ENCODE assay signal across 26 cellular contexts in genomic region chr6:100704941-100705340, GRCh38.
"Had no signal": no experiment of that assay in that cellular context is flagged by ENCODE, and none has a peak within 500 bp of the region (broad histone marks: within the 10 kb centered on the region; RNA-seq: fewer than 3 reads in every experiment).

No MANE protein-coding gene starts in this region.

- ATAC-seq: left lobe of liver; naive thymus-derived CD4-positive, alpha-beta T cell; sciatic nerve; stimulated activated naive CD8-positive, alpha-beta T cell treated with anti-CD3 and anti-CD28 coated beads, Interleukin-15, amount 100 ng/mL, for 72 hours; upper lobe of right lung had no signal

- H3K27ac Mint-ChIP-seq: naive thymus-derived CD4-positive, alpha-beta T cell; nephron; neural progenitor cell; stimulated activated naive CD8-positive, alpha-beta T cell treated with anti-CD3 and anti-CD28 coated beads, Interleukin-15, amount 100 ng/mL, for 72 hours had no signal

- H3K27ac ChIP-seq: coronary artery, neural progenitor cell, parathyroid adenoma, prostate gland, right atrium auricular region, suprapubic skin, transverse colon, upper lobe of right lung, uterus had no signal

- DNase-seq: dermis blood vessel endothelial cell; effector memory CD4-positive, alpha-beta T cell; kidney; mammary epithelial cell; mesendoderm; midbrain; naive thymus-derived CD4-positive, alpha-beta T cell; stimulated activated CD4-positive, alpha-beta T cell treated with anti-CD3 and anti-CD28 coated beads, Interleukin-12 subunit alpha, Interleukin-12 subunit beta, amount 100 ng/mL, for 4 hours; stimulated activated CD4-positive, alpha-beta T cell treated with anti-CD3 and anti-CD28 coated beads, Interleukin-1b, Interleukin-23, amount 100 ng/mL, for 48 hours; stimulated activated CD4-positive, alpha-beta T cell treated with anti-CD3 and anti-CD28 coated beads, Interleukin-4, amount 100 ng/mL, for 1 hour; stimulated activated CD8-positive, alpha-beta memory T cell treated with anti-CD3 and anti-CD28 coated beads, Interleukin-4, amount 100 ng/mL, for 48 hours; stimulated activated naive CD4-positive, alpha-beta T cell; stimulated activated naive CD8-positive, alpha-beta T cell treated with anti-CD3 and anti-CD28 coated beads, Interleukin-15, amount 100 ng/mL, for 72 hours; transverse colon; upper lobe of right lung; uterus had no signal

- H3K4me3 ChIP-seq: coronary artery, neural progenitor cell, prostate gland, right atrium auricular region, smooth muscle cell, suprapubic skin, transverse colon, upper lobe of right lung, uterus had no signal

- H3K36me3 ChIP-seq: neural progenitor cell, prostate gland, right atrium auricular region, transverse colon, upper lobe of right lung, uterus had no signal

- H3K27me3 Mint-ChIP-seq: naive thymus-derived CD4-positive, alpha-beta T cell; stimulated activated naive CD8-positive, alpha-beta T cell treated with anti-CD3 and anti-CD28 coated beads, Interleukin-15, amount 100 ng/mL, for 72 hours had no signal

- H3K4me1 ChIP-seq: neural progenitor cell, parathyroid adenoma, prostate gland, right atrium auricular region, suprapubic skin, transverse colon, upper lobe of right lung, uterus had no signal

- H3K9me3 ChIP-seq: prostate gland, right atrium auricular region, suprapubic skin, transverse colon, upper lobe of right lung, uterus had no signal

- H3K4me1 Mint-ChIP-seq: nephron had no signal

- H3K4me3 Mint-ChIP-seq: naive thymus-derived CD4-positive, alpha-beta T cell; nephron; neural progenitor cell; stimulated activated naive CD8-positive, alpha-beta T cell treated with anti-CD3 and anti-CD28 coated beads, Interleukin-15, amount 100 ng/mL, for 72 hours had no signal

- H3K27me3 ChIP-seq: neural progenitor cell, right atrium auricular region, suprapubic skin, transverse colon, upper lobe of right lung, uterus had no signal
